Comparison of ENCODE assay signal across 8 cellular contexts in the genomic region with DNA sequence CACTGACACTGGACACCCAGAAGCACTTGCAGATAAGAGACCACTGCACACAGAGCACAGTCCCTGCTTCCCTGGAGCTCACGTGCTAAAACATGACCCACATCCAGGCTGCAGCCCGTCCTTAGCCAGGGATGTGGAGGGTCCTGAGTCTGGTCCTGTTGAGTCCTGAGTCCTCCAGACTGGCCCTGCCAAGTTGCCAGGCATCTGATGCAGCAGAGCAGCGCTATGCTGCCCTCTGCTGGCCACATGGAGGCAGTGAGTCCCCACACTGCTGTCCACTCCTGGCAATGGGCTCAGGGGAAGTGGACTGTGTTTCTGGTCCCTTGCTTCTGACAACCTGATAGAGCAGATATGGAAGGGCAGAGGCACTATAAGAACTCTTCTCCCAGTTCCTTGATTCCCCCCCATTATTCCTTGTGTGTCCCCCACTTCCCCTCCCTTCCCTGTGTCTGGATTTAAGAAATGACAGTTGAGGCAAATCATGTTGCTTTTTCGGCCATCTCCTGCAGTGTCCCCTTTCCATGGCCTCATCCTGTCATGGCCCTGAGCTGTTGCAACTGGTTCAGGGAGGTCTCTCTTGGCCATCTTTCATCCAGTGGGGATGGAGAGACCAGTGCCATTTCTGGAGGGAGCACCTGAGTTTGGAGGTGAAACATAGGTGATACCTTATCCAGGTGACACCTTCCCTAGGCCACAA.
A peak's percentile ranks its signal among the peaks of the same experiment; 100 is the strongest.
DNase-seq lines count a peak whose midpoint lies in the region; ATAC-seq, FAIRE-seq and TF ChIP-seq lines count a peak whose summit lies in the region.

No MANE protein-coding gene starts in this region.

- H3K9me1 ChIP-seq in K562 (ENCODE audit: control insufficient read depth, insufficient read depth, low read length) = no peaks in the 10 kb centered on the region

- CTCF ChIA-PET in K562 (lab: Yijun Ruan, JAX; ENCODE audit: low intra/inter-chr PET ratio) = interaction anchor here (0.6 to 4.9 kb wide), 5 partner anchors 33 to 403 kb away, joined by 4 to 29 read pairs (median 9); a partner anchor contains a TSS

- POLR2A ChIA-PET in K562 (lab: Yijun Ruan, JAX) = interaction anchor here (0.7 to 2.5 kb wide), 4 partner anchors 9 to 398 kb away, joined by 3 to 12 read pairs (median 5); a partner anchor contains a TSS

- no peak for TF ChIP-seq POLR2A in K562 (conservative IDR thresholded peaks at IDR 0.05)

- H3K9ac ChIP-seq in K562 (ENCODE audit: insufficient read depth in 1 of 2, low read depth in 2 of 2, low read length in 2 of 2) = no peak overlapping the region

- H3K36me3 ChIP-seq in K562 (ENCODE audit: control insufficient read depth, insufficient read depth, low read length) = no peaks in the 10 kb centered on the region; the same call in 2 of the 3 replicates

- in situ Hi-C loops in K562 (cut with MboI) = loop anchor here (10.0 kb wide), 1 partner anchor 403 kb away; no protein-coding TSS in a partner anchor

- H3K4me2 ChIP-seq in K562 (ENCODE audit: insufficient read depth, low read length) = no peak overlapping the region

- no peaks in the 10 kb centered on the region for H3K9me3 ChIP-seq in K562 (replicated peaks; ENCODE audit: control insufficient read depth, insufficient read depth, low read depth, low read length)

- peak; percentile 25 for DNase-seq in DMS114 treated with DMSO at 0.1 percent for 48 hours (lab: John Stamatoyannopoulos, UW; ENCODE audit: unreplicated experiment)
- DNase-seq in GOT3 (lab: John Stamatoyannopoulos, UW) = peak; percentile 36
- DNase-seq in NCI-H1930 (lab: John Stamatoyannopoulos, UW) = peak; percentile 43 to 74
- peak; percentile 74 for DNase-seq in UCSD-AML1 (lab: John Stamatoyannopoulos, UW; ENCODE audit: unreplicated experiment)
- DNase-seq in K562 (ENCODE audit: extremely low read depth in 1 of 4, low spot score in 3 of 4) = peak; percentile 82 to 88 (median 86)
- peak; percentile 53 for DNase-seq in iPS DF 4.7 (ENCODE audit: extremely low read depth, low spot score)
- peak; percentile 47 for DNase-seq in smooth muscle cell of the brain vasculature (ENCODE audit: low read depth, low spot score)

- TF ChIP-seq EP300 in K562 (IDR thresholded peaks at IDR 0.05; ENCODE audit: low read length) = no peak

- peak; percentile 80 to 94 for TF ChIP-seq RAD21 in K562 (CRISPR knock-in tag; conservative IDR thresholded peaks at IDR 0.05 in 1 of 2, IDR thresholded peaks at IDR 0.05 in 1 of 2)

- H3K4me3 ChIP-seq in K562 = no peak overlapping the region

- peaks cover 0 to 6% of the 10 kb centered on the region in 2 experiments; a peak in 3 of 5 replicates for H3K27me3 ChIP-seq in K562 (ENCODE audit: control insufficient read depth in 2 of 2, insufficient read depth in 2 of 2, low read length in 2 of 2)

- intact Hi-C loops in K562 (cut with micrococcal nuclease) = loop anchor here (1.0 to 10.0 kb wide), 4 partner anchors 122 to 401 kb away; a partner anchor contains a TSS

- no TSS peak for BruUV-seq in K562 (replicated peaks; lab: Mats Ljungman, UMichigan)

- H4K20me1 ChIP-seq in K562 (replicated peaks; ENCODE audit: control insufficient read depth, insufficient read depth, low read length) = no peaks in the 10 kb centered on the region

- H3K4me1 ChIP-seq in K562 (replicated peaks in 1 of 2; ENCODE audit: control insufficient read depth in 2 of 2, insufficient read depth in 2 of 2, low read length in 2 of 2) = peaks cover 8 to 16% of the 10 kb centered on the region in 2 experiments

- ATAC-seq in K562 = peak; percentile 90
- ATAC-seq in HG03521 (IDR thresholded peaks at IDR 0.05; ENCODE audit: unreplicated experiment) = no peak

- peak; percentile 93 to 98 (median 97) for TF ChIP-seq CTCF in K562 (IDR thresholded peaks at IDR 0.05 in 2 of 3, conservative IDR thresholded peaks at IDR 0.05 in 1 of 3; ENCODE audit: insufficient read depth in 2 of 3, low read depth in 1 of 3, low read length in 3 of 3)

- no peak overlapping the region for H2AFZ ChIP-seq in K562 (ENCODE audit: low read depth, low read length)

- FAIRE-seq in K562 (lab: Jason Lieb, UNC) = peak; percentile 96

- no peak overlapping the region for H3K27ac ChIP-seq in K562 (ENCODE audit: extremely low read depth, low read depth, low read length)

- no peaks in the 10 kb centered on the region for H3K79me2 ChIP-seq in K562 (ENCODE audit: control insufficient read depth, insufficient read depth, low read length)

- WGBS in K562 (ENCODE audit: insufficient coverage, low coverage, missing lambda C conversion rate) = 4% methylated on average over 3 of the region's 4 CpGs

TF ChIP-seq in K562, 482 proteins besides CTCF, POLR2A, EP300 and RAD21 (continues in another document):
- TF ChIP-seq FOSL1 (tag; conservative IDR thresholded peaks at IDR 0.05) (no peak), CEBPG (CRISPR knock-in tag; IDR thresholded peaks at IDR 0.05) (no peak), CEBPG (tag; conservative IDR thresholded peaks at IDR 0.05 in 1 of 2, IDR thresholded peaks at IDR 0.05 in 1 of 2) (no peak), BCOR (IDR thresholded peaks at IDR 0.05) (no peak), CBX2 (IDR thresholded peaks at IDR 0.05; ENCODE audit: insufficient read depth, low read length, poor library complexity, severe bottlenecking) (no peak), ZNF316 (IDR thresholded peaks at IDR 0.05) (no peak), XRCC5 (IDR thresholded peaks at IDR 0.05; ENCODE audit: low read depth, low read length) (0 out of 2 replicates have a peak, but pooled peaks have one; percentile 22), ILK (tag; IDR thresholded peaks at IDR 0.05; ENCODE audit: borderline replicate concordance, low read depth) (no peak), JUND (IDR thresholded peaks at IDR 0.05; ENCODE audit: borderline replicate concordance, low read depth, low read length) (no peak), JUND (tag; IDR thresholded peaks at IDR 0.05; ENCODE audit: borderline replicate concordance, low read depth, low read length) (0 out of 3 replicates have a peak, but pooled peaks have one; percentile 12), PCBP2 (IDR thresholded peaks at IDR 0.05; ENCODE audit: low read depth, low read length, poor library complexity, severe bottlenecking) (no peak), RFX5 (IDR thresholded peaks at IDR 0.05; ENCODE audit: low read depth, low read length) (no peak), RCOR1 (IDR thresholded peaks at IDR 0.05; ENCODE audit: borderline replicate concordance in 1 of 2, low read depth in 2 of 2, low read length in 2 of 2) (peak in 1 of 2 experiments; percentile 73; a peak in 2 of 4 replicates), WHSC1 (IDR thresholded peaks at IDR 0.05; ENCODE audit: low read length) (peak; percentile 58), MAZ (CRISPR knock-in tag; conservative IDR thresholded peaks at IDR 0.05 in 1 of 2, IDR thresholded peaks at IDR 0.05 in 1 of 2) (peak; percentile 44 to 48; a peak in 1 of 4 replicates), STAG1 (CRISPR knock-in tag; IDR thresholded peaks at IDR 0.05; ENCODE audit: borderline replicate concordance) (peak; percentile 93), TOE1 (IDR thresholded peaks at IDR 0.05; ENCODE audit: borderline replicate concordance) (no peak), TOE1 (CRISPR knock-in tag; IDR thresholded peaks at IDR 0.05; ENCODE audit: borderline replicate concordance, low read depth) (no peak), SMC3 (conservative IDR thresholded peaks at IDR 0.05; ENCODE audit: insufficient read depth, low read depth, low read length) (peak; percentile 85), ATF1 (CRISPR knock-in tag; IDR thresholded peaks at IDR 0.05) (no peak), ATF1 (tag; IDR thresholded peaks at IDR 0.05) (0 out of 2 replicates have a peak, but pooled peaks have one; percentile 18), RB1 (IDR thresholded peaks at IDR 0.05; ENCODE audit: low read depth) (peak; percentile 64; the same call in 1 of the 2 replicates), PURB (CRISPR knock-in tag; IDR thresholded peaks at IDR 0.05; ENCODE audit: low read depth) (no peak), ZNF79 (CRISPR knock-in tag; IDR thresholded peaks at IDR 0.05; ENCODE audit: low read depth) (no peak)
- TF ChIP-seq, protein P1, sequence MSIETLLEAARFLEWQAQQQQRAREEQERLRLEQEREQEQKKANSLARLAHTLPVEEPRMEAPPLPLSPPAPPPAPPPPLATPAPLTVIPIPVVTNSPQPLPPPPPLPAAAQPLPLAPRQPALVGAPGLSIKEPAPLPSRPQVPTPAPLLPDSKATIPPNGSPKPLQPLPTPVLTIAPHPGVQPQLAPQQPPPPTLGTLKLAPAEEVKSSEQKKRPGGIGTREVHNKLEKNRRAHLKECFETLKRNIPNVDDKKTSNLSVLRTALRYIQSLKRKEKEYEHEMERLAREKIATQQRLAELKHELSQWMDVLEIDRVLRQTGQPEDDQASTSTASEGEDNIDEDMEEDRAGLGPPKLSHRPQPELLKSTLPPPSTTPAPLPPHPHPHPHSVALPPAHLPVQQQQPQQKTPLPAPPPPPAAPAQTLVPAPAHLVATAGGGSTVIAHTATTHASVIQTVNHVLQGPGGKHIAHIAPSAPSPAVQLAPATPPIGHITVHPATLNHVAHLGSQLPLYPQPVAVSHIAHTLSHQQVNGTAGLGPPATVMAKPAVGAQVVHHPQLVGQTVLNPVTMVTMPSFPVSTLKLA (conservative IDR thresholded peaks at IDR 0.05) = no peak
- TF ChIP-seq, protein P2, sequence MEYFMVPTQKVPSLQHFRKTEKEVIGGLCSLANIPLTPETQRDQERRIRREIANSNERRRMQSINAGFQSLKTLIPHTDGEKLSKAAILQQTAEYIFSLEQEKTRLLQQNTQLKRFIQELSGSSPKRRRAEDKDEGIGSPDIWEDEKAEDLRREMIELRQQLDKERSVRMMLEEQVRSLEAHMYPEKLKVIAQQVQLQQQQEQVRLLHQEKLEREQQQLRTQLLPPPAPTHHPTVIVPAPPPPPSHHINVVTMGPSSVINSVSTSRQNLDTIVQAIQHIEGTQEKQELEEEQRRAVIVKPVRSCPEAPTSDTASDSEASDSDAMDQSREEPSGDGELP (CRISPR knock-in tag; IDR thresholded peaks at IDR 0.05; ENCODE audit: borderline replicate concordance) = peak; percentile 52; the same call in 1 of the 2 replicates
- TF ChIP-seq, protein P3, sequence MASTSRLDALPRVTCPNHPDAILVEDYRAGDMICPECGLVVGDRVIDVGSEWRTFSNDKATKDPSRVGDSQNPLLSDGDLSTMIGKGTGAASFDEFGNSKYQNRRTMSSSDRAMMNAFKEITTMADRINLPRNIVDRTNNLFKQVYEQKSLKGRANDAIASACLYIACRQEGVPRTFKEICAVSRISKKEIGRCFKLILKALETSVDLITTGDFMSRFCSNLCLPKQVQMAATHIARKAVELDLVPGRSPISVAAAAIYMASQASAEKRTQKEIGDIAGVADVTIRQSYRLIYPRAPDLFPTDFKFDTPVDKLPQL (IDR thresholded peaks at IDR 0.05; ENCODE audit: extremely low read depth, insufficient read length) = no peak
- TF ChIP-seq, protein P4, sequence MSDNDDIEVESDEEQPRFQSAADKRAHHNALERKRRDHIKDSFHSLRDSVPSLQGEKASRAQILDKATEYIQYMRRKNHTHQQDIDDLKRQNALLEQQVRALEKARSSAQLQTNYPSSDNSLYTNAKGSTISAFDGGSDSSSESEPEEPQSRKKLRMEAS (CRISPR knock-in tag; IDR thresholded peaks at IDR 0.05) = no peak

Comparison
In these comparisons a context has a peak if more than half of its experiments do, and no peak if none do; other contexts are left out.
1. DNase-seq: peak in every context shown above with its lines; median percentile 86 in K562; 74 in UCSD-AML1; 58 in NCI-H1930; 53 in iPS DF 4.7; 47 in smooth muscle cell of the brain vasculature; 36 in GOT3; 25 in DMS114 treated with DMSO at 0.1 percent for 48 hours.